8 cellular contexts compared by ENCODE assay signal in the genomic region with DNA sequence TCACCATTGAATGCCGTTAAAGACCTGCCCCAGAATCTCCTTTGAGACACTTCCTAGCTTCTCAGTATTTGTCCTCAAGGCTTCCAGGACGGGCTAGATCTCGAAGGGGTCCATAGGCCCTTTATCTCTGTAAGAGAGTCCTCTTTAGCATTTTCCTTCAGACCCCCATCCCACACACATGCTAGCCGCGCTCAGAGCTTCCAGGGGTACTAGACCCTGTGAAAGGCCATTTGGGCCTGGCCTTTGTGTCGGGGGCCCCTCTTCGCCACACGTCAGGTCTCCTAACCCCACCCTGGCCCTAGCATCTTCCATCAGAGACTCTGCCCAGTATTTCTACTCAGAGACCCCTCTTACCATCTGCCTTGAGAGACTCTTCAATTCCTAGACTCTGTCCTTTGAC. TPM values are rescaled to one million over a fixed set of nuclear protein-coding genes. Genes with fewer than 3 reads are reported as not detected.
A peak's percentile ranks its signal among the peaks of the same experiment; 100 is the strongest.
DNase-seq lines count a peak whose midpoint lies in the region; ATAC-seq and TF ChIP-seq lines count a peak whose summit lies in the region.

No MANE protein-coding gene starts in this region.

- POLR2A ChIA-PET in CD8-positive, alpha-beta T cell (lab: Charles Lee), result interaction anchor here (0.9 to 1.4 kb wide), 3 partner anchors 23 to 190 kb away, joined by 3 to 5 read pairs (median 4); a partner anchor contains a TSS
- POLR2A ChIA-PET in PC-9 (lab: Charles Lee; ENCODE audit: unreplicated experiment), result no interaction called here

- CTCF ChIA-PET in CD8-positive, alpha-beta T cell (lab: Charles Lee), result interaction anchor here (1.0 to 2.8 kb wide), 3 partner anchors 188 to 329 kb away, joined by 5 to 11 read pairs (median 9); no protein-coding TSS in a partner anchor
- CTCF ChIA-PET in PC-9 (lab: Charles Lee), result no interaction called here

- BruUV-seq in PC-9 (replicated peaks; lab: Mats Ljungman, UMichigan), result no TSS peak

- H3K4me1 ChIP-seq in CD8-positive, alpha-beta T cell (ENCODE audit: insufficient read depth, low read length), result peaks cover 45% of the 10 kb centered on the region
- H3K4me1 ChIP-seq in PC-9 (replicated peaks; ENCODE audit: insufficient read depth), result no peaks in the 10 kb centered on the region
- peaks cover 48 to 65% of the 10 kb centered on the region in 2 experiments for H3K4me1 ChIP-seq in neutrophil (ENCODE audit: control insufficient read depth in 1 of 2, insufficient read depth in 1 of 2, low read depth in 1 of 2, low read length in 1 of 2)

- no peak for TF ChIP-seq CTCF in CD8-positive, alpha-beta T cell (IDR thresholded peaks at IDR 0.05)
- TF ChIP-seq CTCF in PC-9 (conservative IDR thresholded peaks at IDR 0.05) (no peak), endothelial cell (IDR thresholded peaks at IDR 0.05; ENCODE audit: unreplicated experiment) (no peak), neutrophil (IDR thresholded peaks at IDR 0.05) (no peak)

- H3K4me1 Mint-ChIP-seq in CD8-positive, alpha-beta T cell (ENCODE audit: low read depth), result peaks cover 54% of the 10 kb centered on the region
- peaks cover 19% of the 10 kb centered on the region for H3K4me1 Mint-ChIP-seq in endothelial cell (ENCODE audit: unreplicated experiment)

- H3K36me3 Mint-ChIP-seq in CD8-positive, alpha-beta T cell, result peaks cover 31% of the 10 kb centered on the region
- H3K36me3 Mint-ChIP-seq in endothelial cell (ENCODE audit: low read depth, unreplicated experiment), result peaks cover 7% of the 10 kb centered on the region

- H3K9me3 Mint-ChIP-seq in CD8-positive, alpha-beta T cell, result no peaks in the 10 kb centered on the region
- H3K9me3 Mint-ChIP-seq in endothelial cell (ENCODE audit: unreplicated experiment), result no peaks in the 10 kb centered on the region

- H2AFZ ChIP-seq in PC-9, result no peak overlapping the region

- H3K9me3 ChIP-seq in CD8-positive, alpha-beta T cell (ENCODE audit: low read length), result no peaks in the 10 kb centered on the region
- H3K9me3 ChIP-seq in PC-9 (ENCODE audit: insufficient read depth, low read depth) (no peaks in the 10 kb centered on the region), neutrophil (no peaks in the 10 kb centered on the region)

- peak overlapping the region; percentile 78 for H3K4me3 ChIP-seq in CD8-positive, alpha-beta T cell (ENCODE audit: low read depth, low read length)
- H3K4me3 ChIP-seq in PC-9 (peak overlapping the region; percentile 61), neutrophil (ENCODE audit: low read depth in 1 of 2, low read length in 1 of 2) (peak overlapping the region; percentile 69 to 79)

- H3K4me3 Mint-ChIP-seq in CD8-positive, alpha-beta T cell, result peak overlapping the region; percentile 93
- peak overlapping the region; percentile 95 for H3K4me3 Mint-ChIP-seq in endothelial cell (ENCODE audit: unreplicated experiment)

- peak overlapping the region; percentile 98 for H3K27ac Mint-ChIP-seq in CD8-positive, alpha-beta T cell
- peak overlapping the region; percentile 94 for H3K27ac Mint-ChIP-seq in endothelial cell (ENCODE audit: unreplicated experiment)

- H3K27me3 ChIP-seq in CD8-positive, alpha-beta T cell (ENCODE audit: insufficient read depth, low read length), result no peaks in the 10 kb centered on the region
- H3K27me3 ChIP-seq in PC-9 (ENCODE audit: insufficient read depth, low read depth), result no peaks in the 10 kb centered on the region
- no peaks in the 10 kb centered on the region for H3K27me3 ChIP-seq in neutrophil

- no peak for DNase-seq in CD8-positive, alpha-beta T cell
- no peak for DNase-seq in PC-9
- DNase-seq in endothelial cell (ENCODE audit: low spot score), result no peak
- no peak for DNase-seq in HuH-7 (ENCODE audit: low spot score)
- DNase-seq in GM19240 (ENCODE audit: insufficient read length, low spot score), result no peak

- peak overlapping the region; percentile 72 for H3K4me2 ChIP-seq in PC-9

- peaks cover 7% of the 10 kb centered on the region for H3K36me3 ChIP-seq in CD8-positive, alpha-beta T cell (ENCODE audit: insufficient read depth, low read length)
- H3K36me3 ChIP-seq in PC-9 (ENCODE audit: low read depth) (no peaks in the 10 kb centered on the region), neutrophil (peaks cover 21% of the 10 kb centered on the region)

- H3K27me3 Mint-ChIP-seq in CD8-positive, alpha-beta T cell (ENCODE audit: low read depth), result no peaks in the 10 kb centered on the region
- H3K27me3 Mint-ChIP-seq in endothelial cell (ENCODE audit: unreplicated experiment), result peaks cover 7% of the 10 kb centered on the region

- no peaks in the 10 kb centered on the region for H4K20me1 ChIP-seq in PC-9 (ENCODE audit: insufficient read depth)

- no peaks in the 10 kb centered on the region for H3F3A ChIP-seq in PC-9 (ENCODE audit: insufficient read depth, low read depth)

- ATAC-seq in CD8-positive, alpha-beta T cell, result no peak
- no peak for ATAC-seq in HG03159 (IDR thresholded peaks at IDR 0.05; ENCODE audit: unreplicated experiment)
- ATAC-seq in HG03280 (IDR thresholded peaks at IDR 0.05; ENCODE audit: unreplicated experiment), result no peak

- H3K79me2 ChIP-seq in PC-9 (ENCODE audit: low read depth), result peaks cover 33% of the 10 kb centered on the region

- peak overlapping the region; percentile 81 for H3K27ac ChIP-seq in CD8-positive, alpha-beta T cell (ENCODE audit: low read depth, low read length)
- H3K27ac ChIP-seq in PC-9, result peak overlapping the region; percentile 75; the same call in 1 of the 2 replicates
- H3K27ac ChIP-seq in neutrophil, result peak overlapping the region; percentile 95

- intact Hi-C loops in CD8-positive, alpha-beta T cell (cut with DNase I, micrococcal nuclease), result loop anchor here (2.0 to 10.0 kb wide), 7 partner anchors 22 to 833 kb away; a partner anchor contains a TSS
- intact Hi-C loops in PC-9 (cut with micrococcal nuclease; ENCODE audit: unreplicated experiment), result loop anchor here (5.0 to 10.0 kb wide), 3 partner anchors 168 to 460 kb away; a partner anchor contains a TSS

- no peaks in the 10 kb centered on the region for H3K9me2 ChIP-seq in PC-9 (ENCODE audit: insufficient read depth)

RNA-seq across cellular contexts. Expression of a gene that starts 0.8 kb away (rescaled TPM):
- 10 to 100 TPM; 63.8 to 64.7 TPM for total RNA-seq in CD8-positive, alpha-beta T cell
- total RNA-seq in PC-9 (2021), result 121 and 126 TPM in 2 replicates
- total RNA-seq in endothelial cell (ENCODE audit: unreplicated experiment), result 246 TPM

RNA-seq across cellular contexts. Expression of a gene that starts 24.1 kb away (rescaled TPM):
- 100 to 1,000 TPM; 157 to 161 TPM for total RNA-seq in CD8-positive, alpha-beta T cell
- total RNA-seq in PC-9 (2021), result 67.7 and 82.1 TPM in 2 replicates
- total RNA-seq in endothelial cell (ENCODE audit: unreplicated experiment), result 103 TPM

RNA-seq across cellular contexts. Expression of a gene that starts 38.4 kb away (rescaled TPM):
- total RNA-seq in CD8-positive, alpha-beta T cell, result 100 to 1,000 TPM; 147 to 161 TPM
- 25.3 and 30.9 TPM in 2 replicates for total RNA-seq in PC-9 (2021)
- total RNA-seq in endothelial cell (ENCODE audit: unreplicated experiment), result 72.5 TPM

RNA-seq across cellular contexts. Expression of a gene that starts 49.4 kb away (rescaled TPM):
- 10 to 100 TPM; 31.9 to 32.0 TPM for total RNA-seq in CD8-positive, alpha-beta T cell
- total RNA-seq in PC-9 (2021) (31.9 and 34.8 TPM in 2 replicates), endothelial cell (ENCODE audit: unreplicated experiment) (42.1 TPM)

RNA-seq across cellular contexts. Expression of a gene that starts 49.9 kb away (rescaled TPM):
- total RNA-seq in CD8-positive, alpha-beta T cell, result 10 to 100 TPM; 50.5 to 51.4 TPM
- total RNA-seq in PC-9 (2021), result 58.2 and 61.9 TPM in 2 replicates
- 81.5 TPM for total RNA-seq in endothelial cell (ENCODE audit: unreplicated experiment)
